In genomic region chr10:89369142-89370105, GRCh38 we compare ENCODE assay signal across 8 cellular contexts. TPM values are rescaled to one million over a fixed set of nuclear protein-coding genes. Genes with fewer than 3 reads are reported as not detected.
DNase-seq lines count a peak whose midpoint lies in the region; ATAC-seq and TF ChIP-seq lines count a peak whose summit lies in the region.

No MANE protein-coding gene starts in this region.

- H3K27ac ChIP-seq in naive thymus-derived CD4-positive, alpha-beta T cell (ENCODE audit: low read depth, low read length) = no peak overlapping the region

- peak; percentile 4 for DNase-seq in NCI-H146 treated with DMSO at 0.1 percent for 48 hours (lab: John Stamatoyannopoulos, UW; ENCODE audit: unreplicated experiment)
- DNase-seq in NCI-H146 (lab: John Stamatoyannopoulos, UW) = no peak
- no peak for DNase-seq in chondrocyte (ENCODE audit: low spot score)
- peak in 6 of 9 donors; percentile 12 to 40 (median 24) for DNase-seq in naive thymus-derived CD4-positive, alpha-beta T cell
- DNase-seq in ecto neural progenitor cell (ENCODE audit: low spot score) = no peak
- no peak for DNase-seq in NCI-H226

- H3K36me3 Mint-ChIP-seq in chondrocyte (ENCODE audit: low read depth) = peaks cover 1% of the 10 kb centered on the region
- H3K36me3 Mint-ChIP-seq in naive thymus-derived CD4-positive, alpha-beta T cell = peaks cover 0 to 2% (median 0%) of the 10 kb centered on the region in 5 donors

- H3K27me3 ChIP-seq in naive thymus-derived CD4-positive, alpha-beta T cell (ENCODE audit: control insufficient read depth in 2 of 2, insufficient read depth in 2 of 2, low read length in 2 of 2) = no peaks in the 10 kb centered on the region

- no peaks in the 10 kb centered on the region for H3K9me3 ChIP-seq in naive thymus-derived CD4-positive, alpha-beta T cell (ENCODE audit: control insufficient read depth in 2 of 3, low read length in 3 of 3)

- H3K4me3 Mint-ChIP-seq in chondrocyte (ENCODE audit: unreplicated experiment) = no peak overlapping the region
- H3K4me3 Mint-ChIP-seq in naive thymus-derived CD4-positive, alpha-beta T cell = no peak overlapping the region

- TF ChIP-seq CTCF in LNCAP (IDR thresholded peaks at IDR 0.05) = peak; percentile 46
- TF ChIP-seq CTCF in chondrocyte (IDR thresholded peaks at IDR 0.05) = peak; percentile 88

- H3K4me1 ChIP-seq in naive thymus-derived CD4-positive, alpha-beta T cell (ENCODE audit: control insufficient read depth in 2 of 2, insufficient read depth in 2 of 2, low read length in 2 of 2) = peaks cover 0 to 7% of the 10 kb centered on the region in 2 donors

- no peaks in the 10 kb centered on the region for H3K36me3 ChIP-seq in naive thymus-derived CD4-positive, alpha-beta T cell (ENCODE audit: control insufficient read depth in 2 of 3, insufficient read depth in 3 of 3, low read length in 3 of 3)

- no peak overlapping the region for H3K4me3 ChIP-seq in naive thymus-derived CD4-positive, alpha-beta T cell (ENCODE audit: low read length)

- intact Hi-C loops in naive thymus-derived CD4-positive, alpha-beta T cell (cut with micrococcal nuclease) = loop anchor here (1.0 to 5.0 kb wide), 4 partner anchors 23 to 193 kb away; partner anchors contain the start of genes IFIT1 (in 1 of the 2) and IFIT2 (in 1 of the 2)

- peak overlapping the region; percentile 6 for H3K27ac Mint-ChIP-seq in chondrocyte (ENCODE audit: unreplicated experiment)
- H3K27ac Mint-ChIP-seq in naive thymus-derived CD4-positive, alpha-beta T cell = no peak overlapping the region

- POLR2A ChIA-PET in naive thymus-derived CD4-positive, alpha-beta T cell (lab: Charles Lee) = interaction anchor here (0.6 to 3.2 kb wide), 4 partner anchors 34 to 75 kb away, joined by 3 to 15 read pairs (median 3); partner anchors contain the start of gene IFIT2

- peak; percentile 62 for ATAC-seq in naive thymus-derived CD4-positive, alpha-beta T cell
- ATAC-seq in GM19035 (IDR thresholded peaks at IDR 0.05; ENCODE audit: unreplicated experiment) = no peak

- no peaks in the 10 kb centered on the region for H3K27me3 Mint-ChIP-seq in chondrocyte (ENCODE audit: low read depth)
- H3K27me3 Mint-ChIP-seq in naive thymus-derived CD4-positive, alpha-beta T cell = peaks cover 0 to 37% (median 0%) of the 10 kb centered on the region in 5 donors

- peaks cover 41% of the 10 kb centered on the region for H3K4me1 Mint-ChIP-seq in chondrocyte (ENCODE audit: low read depth)
- H3K4me1 Mint-ChIP-seq in naive thymus-derived CD4-positive, alpha-beta T cell = peaks cover 0 to 18% (median 14%) of the 10 kb centered on the region in 7 donors

- peaks cover 5% of the 10 kb centered on the region for H3K9me3 Mint-ChIP-seq in chondrocyte (ENCODE audit: low read depth)
- H3K9me3 Mint-ChIP-seq in naive thymus-derived CD4-positive, alpha-beta T cell = peaks cover 0 to 2% (median 0%) of the 10 kb centered on the region in 11 donors

- CTCF ChIA-PET in naive thymus-derived CD4-positive, alpha-beta T cell (lab: Charles Lee) = interaction anchor here (0.6 to 2.4 kb wide), 25 partner anchors 11 to 233 kb away, joined by 3 to 13 read pairs (median 4); partner anchors contain the start of genes IFIT1, IFIT2, IFIT3 and IFIT5

RNA-seq across cellular contexts. Expression of gene IFIT1B, which starts 8.4 kb away (rescaled TPM):
- total RNA-seq in chondrocyte = not detected in 3 replicates
- not detected for total RNA-seq in naive thymus-derived CD4-positive, alpha-beta T cell
- under 1 TPM in 1 of 2 donors, not detected in 1; 0.44 TPM for polyA plus RNA-seq in naive thymus-derived CD4-positive, alpha-beta T cell

RNA-seq across cellular contexts. Expression of gene IFIT1, which starts 23.0 kb away (rescaled TPM):
- total RNA-seq in chondrocyte = 2.0 to 4.4 TPM (median 2.0 TPM) in 3 replicates
- 10 to 100 TPM in 1 of 5 experiments, 1 to 10 TPM in 4; 1.7 to 15.7 (median 6.5) TPM for total RNA-seq in naive thymus-derived CD4-positive, alpha-beta T cell
- 10 to 100 TPM in 1 of 2 donors, 1 to 10 TPM in 1; 4.7 to 16.5 TPM for polyA plus RNA-seq in naive thymus-derived CD4-positive, alpha-beta T cell

RNA-seq across cellular contexts. Expression of gene IFIT3, which starts 41.6 kb away (rescaled TPM):
- 6.0 to 7.4 TPM (median 6.9 TPM) in 3 replicates for total RNA-seq in chondrocyte
- total RNA-seq in naive thymus-derived CD4-positive, alpha-beta T cell = 10 to 100 TPM in 1 of 5 experiments, 1 to 10 TPM in 4; 1.8 to 22.3 (median 3.2) TPM
- polyA plus RNA-seq in naive thymus-derived CD4-positive, alpha-beta T cell = 10 to 100 TPM in 1 of 2 donors, 1 to 10 TPM in 1; 4.1 to 13.1 TPM

RNA-seq across cellular contexts. Expression of gene IFIT5, which starts 44.9 kb away (rescaled TPM):
- total RNA-seq in chondrocyte = 12.8 to 13.7 TPM (median 13.0 TPM) in 3 replicates
- 10 to 100 TPM; 13.1 to 34.0 (median 24.8) TPM for total RNA-seq in naive thymus-derived CD4-positive, alpha-beta T cell
- 10 to 100 TPM; 13.0 to 15.1 TPM for polyA plus RNA-seq in naive thymus-derived CD4-positive, alpha-beta T cell

Comparison
In these comparisons a context has a peak if more than half of its experiments do, and no peak if none do; other contexts are left out.
1. DNase-seq: peak in NCI-H146 treated with DMSO at 0.1 percent for 48 hours (single experiment) and naive thymus-derived CD4-positive, alpha-beta T cell (6 of 9); none in NCI-H146 (single experiment), chondrocyte (single experiment), ecto neural progenitor cell (single experiment) and NCI-H226 (single experiment).